Comparison of ENCODE assay signal across 14 cellular contexts in the genomic region with DNA sequence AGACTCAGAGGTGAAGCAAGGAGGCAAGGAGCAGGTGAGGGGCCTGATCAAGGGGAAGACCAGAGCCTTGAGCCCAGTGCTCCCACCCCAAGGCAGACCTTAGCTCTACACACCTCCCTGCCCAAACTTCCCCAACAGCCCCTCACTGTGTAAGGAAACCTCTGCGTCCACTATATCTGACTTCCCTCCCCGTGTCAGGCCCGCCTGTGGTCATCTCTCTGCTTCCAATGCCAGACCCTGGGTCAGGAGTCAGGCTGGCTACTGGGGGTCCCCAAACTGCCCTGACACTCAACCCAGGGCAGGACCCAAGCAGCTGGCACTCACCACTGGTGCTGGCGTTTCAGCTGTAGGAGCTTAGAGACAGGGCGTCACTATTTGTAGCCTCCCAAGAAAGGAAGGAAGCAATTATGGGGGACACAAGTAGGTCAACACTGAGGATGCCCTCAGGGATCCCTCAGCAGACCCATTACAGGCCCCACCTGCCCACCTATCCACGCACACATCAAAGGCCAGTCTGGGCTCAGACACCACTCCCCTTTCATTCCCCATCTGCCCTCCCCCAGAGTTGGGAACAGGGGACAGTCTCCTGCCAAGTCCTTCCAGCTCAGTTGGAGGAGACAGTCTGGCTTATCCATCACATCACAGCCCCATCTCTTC. TPM values are rescaled to one million over a fixed set of nuclear protein-coding genes. Genes with fewer than 3 reads are reported as not detected.
DNase-seq lines count a peak whose midpoint lies in the region; ATAC-seq, FAIRE-seq and TF ChIP-seq lines count a peak whose summit lies in the region.
"Had no signal": no experiment of that assay in that cellular context is flagged by ENCODE, and none has a peak within 500 bp of the region (broad histone marks: within the 10 kb centered on the region; RNA-seq: fewer than 3 reads in every experiment).

No MANE protein-coding gene starts in this region.

- H3K9me3 Mint-ChIP-seq in Caco-2 (ENCODE audit: unreplicated experiment), result no peaks in the 10 kb centered on the region
- H3K9me3 Mint-ChIP-seq: WTC11 had no signal

- DNase-seq in Caco-2 (no peak), RWPE2 (ENCODE audit: low spot score) (peak; percentile 29), head of caudate nucleus (no peak), GM12892 (ENCODE audit: insufficient read length) (no peak), NCI-H2227 (lab: John Stamatoyannopoulos, UW; ENCODE audit: unreplicated experiment) (no peak), small intestine (no peak)
- DNase-seq: NCI-H1105, NCI-H774 had no signal

- no peak overlapping the region for H3K4me3 Mint-ChIP-seq in Caco-2 (ENCODE audit: unreplicated experiment)
- H3K4me3 Mint-ChIP-seq: WTC11 had no signal

- H3K9me3 ChIP-seq in Caco-2 (no peaks in the 10 kb centered on the region), RWPE2 (ENCODE audit: severe bottlenecking) (no peaks in the 10 kb centered on the region), gastroesophageal sphincter (no peaks in the 10 kb centered on the region), small intestine (ENCODE audit: control insufficient read depth, low read depth) (no peaks in the 10 kb centered on the region)

- H3K27me3 Mint-ChIP-seq in Caco-2 (ENCODE audit: insufficient read depth, unreplicated experiment), result no peaks in the 10 kb centered on the region

- H3K27ac ChIP-seq in RWPE2 (ENCODE audit: poor library complexity, severe bottlenecking) (peak overlapping the region; percentile 71), gastroesophageal sphincter (peak overlapping the region in 3 of 4 donors; percentile 70 to 79 (median 71)), skin epidermis (peak overlapping the region in 20 of 21 experiments; percentile 31 to 98 (median 85)), small intestine (ENCODE audit: low read depth in 1 of 2, low read length in 1 of 2) (no peak overlapping the region)

- POLR2A ChIA-PET in Caco-2 (lab: Charles Lee), result no interaction called here

- intact Hi-C loops in Caco-2 (cut with micrococcal nuclease; ENCODE audit: unreplicated experiment), result no loop called here
- intact Hi-C loops in head of caudate nucleus (cut with DNase I), result no loop called here

- H3K36me3 ChIP-seq in Caco-2 (ENCODE audit: control insufficient read depth, insufficient read depth, low read length) (no peaks in the 10 kb centered on the region), RWPE2 (ENCODE audit: low read depth) (peaks cover 58% of the 10 kb centered on the region), gastroesophageal sphincter (no peaks in the 10 kb centered on the region), small intestine (ENCODE audit: control insufficient read depth in 2 of 2, insufficient read depth in 2 of 2, low read length in 2 of 2) (no peaks in the 10 kb centered on the region)

- H3K27me3 ChIP-seq in Caco-2 (replicated peaks; ENCODE audit: control insufficient read depth, insufficient read depth, low read length), result no peaks in the 10 kb centered on the region
- no peaks in the 10 kb centered on the region for H3K27me3 ChIP-seq in RWPE2 (ENCODE audit: insufficient read depth, poor library complexity, severe bottlenecking)
- no peaks in the 10 kb centered on the region for H3K27me3 ChIP-seq in gastroesophageal sphincter
- H3K27me3 ChIP-seq in small intestine (ENCODE audit: control insufficient read depth in 2 of 2, insufficient read depth in 2 of 2, low read length in 2 of 2), result no peaks in the 10 kb centered on the region

- peaks cover 52% of the 10 kb centered on the region for H3K4me1 Mint-ChIP-seq in Caco-2 (ENCODE audit: low read depth, unreplicated experiment)

- no peak for TF ChIP-seq EP300 in gastroesophageal sphincter (IDR thresholded peaks at IDR 0.05)

- 81% methylated on average over 2 of the region's 6 CpGs; no CpG with 5 or more reads in 1 of the 2 donors for WGBS in gastroesophageal sphincter (ENCODE audit: low coverage in 1 of 2), 2 donors
- WGBS in small intestine, 3 donors, result 77 to 87% (median 80%) methylated on average over 6 of the region's 6 CpGs

- H3K4me3 ChIP-seq in Caco-2 (ENCODE audit: low read depth, low read length) (no peak overlapping the region), RWPE2 (ENCODE audit: severe bottlenecking) (no peak overlapping the region), gastroesophageal sphincter (no peak overlapping the region), skin epidermis (no peak overlapping the region), small intestine (ENCODE audit: low read depth in 1 of 2, low read length in 2 of 2) (no peak overlapping the region)

- H3K27ac Mint-ChIP-seq in Caco-2 (ENCODE audit: unreplicated experiment), result peak overlapping the region; percentile 95
- H3K27ac Mint-ChIP-seq: WTC11 had no signal

- TF ChIP-seq POLR2A in gastroesophageal sphincter (IDR thresholded peaks at IDR 0.05) (no peak), GM12892 (IDR thresholded peaks at IDR 0.05; ENCODE audit: low read depth, low read length) (no peak)

- TF ChIP-seq CTCF in Caco-2 (IDR thresholded peaks at IDR 0.05; ENCODE audit: insufficient read depth in 1 of 2, low read depth in 1 of 2, low read length in 1 of 2, severe bottlenecking in 1 of 2, unreplicated experiment in 1 of 2), result no peak
- TF ChIP-seq CTCF in RWPE2 (IDR thresholded peaks at IDR 0.05; ENCODE audit: poor library complexity, severe bottlenecking), result peak; percentile 11
- TF ChIP-seq CTCF in gastroesophageal sphincter (IDR thresholded peaks at IDR 0.05), result no peak

- no peak for ATAC-seq in RWPE2 (ENCODE audit: low read depth)
- no peak for ATAC-seq in gastroesophageal sphincter
- ATAC-seq: WTC11 had no signal

- CTCF ChIA-PET in Caco-2 (lab: Charles Lee), result interaction anchor here (0.6 to 1.1 kb wide), 2 partner anchors 14 to 24 kb away, joined by 3 read pairs; partner anchors contain the start of gene S100A6

- peaks cover 6% of the 10 kb centered on the region for H3K36me3 Mint-ChIP-seq in Caco-2 (ENCODE audit: insufficient read depth, unreplicated experiment)
- H3K36me3 Mint-ChIP-seq: WTC11 had no signal

- FAIRE-seq in GM12892 (lab: Jason Lieb, UNC) (no peak), small intestine (lab: Jason Lieb, UNC) (no peak)
- FAIRE-seq: bronchial epithelial cell had no signal

- BruUV-seq in Caco-2 (replicated peaks; lab: Mats Ljungman, UMichigan), result no TSS peak

- H3K4me1 ChIP-seq in Caco-2 (peaks cover 57% of the 10 kb centered on the region), RWPE2 (ENCODE audit: insufficient read depth, poor library complexity, severe bottlenecking) (peaks cover 22% of the 10 kb centered on the region), gastroesophageal sphincter (peaks cover 4 to 80% (median 66%) of the 10 kb centered on the region in 3 donors), small intestine (ENCODE audit: control insufficient read depth in 2 of 2, insufficient read depth in 1 of 2, low read depth in 1 of 2, low read length in 1 of 2) (peaks cover 6 to 10% of the 10 kb centered on the region in 2 donors)

RNA-seq across cellular contexts. Expression of gene S100A3, which starts 0.8 kb away (rescaled TPM):
- total RNA-seq in Caco-2 (2022) (0.61 and 0.84 TPM in 2 replicates), gastroesophageal sphincter (1 to 10 TPM in 2 of 4 donors, under 1 TPM in 1, not detected in 1; 0.69 to 6.0 (median 1.1) TPM)
- polyA plus RNA-seq in GM12892 (2012; ENCODE audit: missing spikeins), result not detected
- 1 to 10 TPM in 2 of 3 donors, not detected in 1; 2.1 to 4.3 TPM for polyA plus RNA-seq in small intestine
- polyA plus RNA-seq: neural cell had no signal

RNA-seq across cellular contexts. Expression of gene S100A4, which starts 4.3 kb away (rescaled TPM):
- 53.6 and 54.4 TPM in 2 replicates for total RNA-seq in Caco-2 (2022)
- total RNA-seq in gastroesophageal sphincter, result 100 to 1,000 TPM; 135 to 345 (median 259) TPM
- polyA plus RNA-seq in GM12892 (2012; ENCODE audit: missing spikeins), result 53.5 TPM
- 100 to 1,000 TPM in 2 of 3 donors, 10 to 100 TPM in 1; 49.6 to 230 (median 108) TPM for polyA plus RNA-seq in small intestine
- total RNA-seq: SK-MEL-5 had no signal
- polyA plus RNA-seq: neural cell had no signal

RNA-seq across cellular contexts. Expression of gene S100A5, which starts 9.1 kb away (rescaled TPM):
- total RNA-seq in Caco-2 (2022), result not detected in 2 replicates
- total RNA-seq in gastroesophageal sphincter, result not detected
- not detected for polyA plus RNA-seq in GM12892 (2012; ENCODE audit: missing spikeins)
- under 1 TPM in 1 of 3 donors, not detected in 2; 0.18 TPM for polyA plus RNA-seq in small intestine
- total RNA-seq: bronchial epithelial cell, SK-MEL-5, WTC11 had no signal
- polyA plus RNA-seq: neural cell had no signal

RNA-seq across cellular contexts. Expression of gene S100A6, which starts 14.1 kb away (rescaled TPM):
- total RNA-seq in Caco-2 (2022), result 416 and 432 TPM in 2 replicates
- total RNA-seq in gastroesophageal sphincter, result 100 to 1,000 TPM; 595 to 840 (median 634) TPM
- polyA plus RNA-seq in GM12892 (2012; ENCODE audit: missing spikeins), result 24.7 TPM
- polyA plus RNA-seq in small intestine, result 1,000 to 10,000 TPM; 1,645 to 4,929 (median 2,330) TPM
- polyA plus RNA-seq: neural cell had no signal

RNA-seq across cellular contexts. Expression of gene S100A2, which starts 15.8 kb away (rescaled TPM):
- total RNA-seq in Caco-2 (2022) (2.4 and 3.0 TPM in 2 replicates), gastroesophageal sphincter (10 to 100 TPM in 2 of 4 donors, 1 to 10 TPM in 2; 2.7 to 73.3 (median 14.2) TPM)
- polyA plus RNA-seq in GM12892 (2012; ENCODE audit: missing spikeins), result not detected
- polyA plus RNA-seq in small intestine, result 1 to 10 TPM; 3.6 to 9.8 (median 5.4) TPM
- polyA plus RNA-seq: neural cell had no signal

Comparison
In these comparisons a context has a peak if more than half of its experiments do, and no peak if none do; other contexts are left out.
1. H3K27ac ChIP-seq: peak in RWPE2 (single experiment), gastroesophageal sphincter (3 of 4) and skin epidermis (20 of 21); none in small intestine (0 of 2).